14 cellular contexts compared by ENCODE assay signal in the genomic region with DNA sequence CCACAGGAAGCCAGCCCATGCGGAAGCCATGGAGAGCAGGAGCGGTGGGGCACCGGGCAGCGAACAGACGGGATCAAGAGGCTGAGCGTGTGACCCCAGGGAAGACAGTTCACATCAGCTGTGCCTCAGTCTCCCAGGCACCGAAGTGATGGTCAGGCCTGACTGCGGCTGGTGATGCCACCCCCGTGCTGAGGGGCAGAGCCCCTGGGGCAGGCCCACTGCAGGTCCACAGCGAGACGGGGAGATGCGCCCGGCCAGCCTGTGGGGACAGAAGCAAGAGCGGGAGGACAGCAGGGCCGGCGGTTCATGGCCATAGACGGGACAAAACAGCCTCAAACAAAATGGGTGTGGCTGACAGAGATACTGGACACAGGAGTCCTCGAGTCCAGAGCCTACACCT.
DNase-seq lines count a peak whose midpoint lies in the region; ATAC-seq and TF ChIP-seq lines count a peak whose summit lies in the region.
"Had no signal": no experiment of that assay in that cellular context is flagged by ENCODE, and none has a peak within 500 bp of the region (broad histone marks: within the 10 kb centered on the region; RNA-seq: fewer than 3 reads in every experiment).

No MANE protein-coding gene starts in this region.

- H2BK5ac ChIP-seq in mesenchymal stem cell (ENCODE audit: low read depth, low read length, poor library complexity, severe bottlenecking): no peak overlapping the region

- H3K4me3 ChIP-seq in GM23338: no peak overlapping the region
- no peak overlapping the region for H3K4me3 ChIP-seq in Panc1 (ENCODE audit: low read depth in 2 of 2, low read length in 2 of 2)
- no peak overlapping the region for H3K4me3 ChIP-seq in mesenchymal stem cell (ENCODE audit: insufficient read depth in 1 of 2, low read depth in 1 of 2, low read length in 2 of 2)
- H3K4me3 ChIP-seq: BLaER1 had no signal

- no peak overlapping the region for H2BK15ac ChIP-seq in mesenchymal stem cell (ENCODE audit: low read depth, poor library complexity, severe bottlenecking)

- CTCF ChIA-PET in Panc1 (lab: Charles Lee): no interaction called here

- H3K4me1 Mint-ChIP-seq in GM23338: peaks cover 13% of the 10 kb centered on the region; the same call in 2 of the 3 replicates
- H3K4me1 Mint-ChIP-seq in activated T-cell treated with anti-CD3 and anti-CD28 coated beads, Interleukin-2, amount 50 U/mL, for 24 hours (ENCODE audit: low read depth): peaks cover 8% of the 10 kb centered on the region

- peak overlapping the region; percentile 4 for H4K91ac ChIP-seq in mesenchymal stem cell (ENCODE audit: low read length)

- no peak overlapping the region for H3K18ac ChIP-seq in mesenchymal stem cell (ENCODE audit: low read depth in 1 of 2, low read length in 2 of 2)

- no peaks in the 10 kb centered on the region for H3K79me1 ChIP-seq in mesenchymal stem cell (replicated peaks; ENCODE audit: low read length, poor library complexity, severe bottlenecking)

- in situ Hi-C loops in Panc1 (cut with HindIII; ENCODE audit: low pct_unique_long_range_greater_than_20kb, low sequenced_read_pairs): no loop called here

- H3K23ac ChIP-seq in mesenchymal stem cell (ENCODE audit: low read length in 2 of 2): no peak overlapping the region

- H3K9me3 Mint-ChIP-seq in GM23338: no peaks in the 10 kb centered on the region; the same call in 2 of the 3 replicates
- no peaks in the 10 kb centered on the region for H3K9me3 Mint-ChIP-seq in activated T-cell treated with anti-CD3 and anti-CD28 coated beads, Interleukin-2, amount 50 U/mL, for 24 hours
- H3K9me3 Mint-ChIP-seq: CD4-positive, CD25-positive, alpha-beta regulatory T cell had no signal

- no peaks in the 10 kb centered on the region for H3K79me2 ChIP-seq in GM23338 (replicated peaks; ENCODE audit: insufficient read depth)

- no peak overlapping the region for H3K4me3 Mint-ChIP-seq in GM23338
- H3K4me3 Mint-ChIP-seq in activated T-cell treated with anti-CD3 and anti-CD28 coated beads, Interleukin-2, amount 50 U/mL, for 24 hours: no peak overlapping the region
- H3K4me3 Mint-ChIP-seq: CD4-positive, CD25-positive, alpha-beta regulatory T cell had no signal

- no peak for TF ChIP-seq CTCF in GM23338 (conservative IDR thresholded peaks at IDR 0.05; ENCODE audit: low read depth in 2 of 2)
- TF ChIP-seq CTCF in Panc1 (IDR thresholded peaks at IDR 0.05): no peak

- H3K9me3 ChIP-seq in Panc1 (ENCODE audit: control insufficient read depth, insufficient read depth, low read depth, low read length) (no peaks in the 10 kb centered on the region), mesenchymal stem cell (ENCODE audit: control insufficient read depth, low read length) (no peaks in the 10 kb centered on the region)
- H3K9me3 ChIP-seq: BLaER1 had no signal

- no peak overlapping the region for H2AFZ ChIP-seq in GM23338
- no peak overlapping the region for H2AFZ ChIP-seq in mesenchymal stem cell (ENCODE audit: low read depth, low read length)

- intact Hi-C loops in Panc1 (cut with micrococcal nuclease; ENCODE audit: unreplicated experiment) (no loop called here), sciatic nerve (cut with DNase I) (no loop called here)

- BruUV-seq in Panc1 (replicated peaks; lab: Mats Ljungman, UMichigan): no TSS peak

- no peak overlapping the region for H3K27ac ChIP-seq in GM23338 (ENCODE audit: low read depth)
- H3K27ac ChIP-seq in Panc1 (ENCODE audit: low read length): peak overlapping the region; percentile 91
- H3K27ac ChIP-seq in mesenchymal stem cell (ENCODE audit: low read length, poor library complexity, severe bottlenecking): no peak overlapping the region
- H3K27ac ChIP-seq: BLaER1 had no signal

- H3K27me3 Mint-ChIP-seq in GM23338 (ENCODE audit: insufficient read depth, low read depth, poor library complexity): peaks cover 12% of the 10 kb centered on the region
- H3K27me3 Mint-ChIP-seq in activated T-cell treated with anti-CD3 and anti-CD28 coated beads, Interleukin-2, amount 50 U/mL, for 24 hours: peaks cover 12% of the 10 kb centered on the region

- H3K4ac ChIP-seq in mesenchymal stem cell (ENCODE audit: low read depth in 1 of 2, low read length in 2 of 2): no peak overlapping the region

- H3K27me3 ChIP-seq in GM23338 (ENCODE audit: insufficient read depth) (no peaks in the 10 kb centered on the region), Panc1 (ENCODE audit: control insufficient read depth, insufficient read depth, low read length) (no peaks in the 10 kb centered on the region), mesenchymal stem cell (ENCODE audit: control insufficient read depth in 1 of 2, insufficient read depth in 1 of 2, low read length in 2 of 2) (peaks cover 4 to 9% of the 10 kb centered on the region in 2 experiments)
- H3K27me3 ChIP-seq: BLaER1 had no signal

- H3K9me2 ChIP-seq in GM23338 (ENCODE audit: insufficient read depth): no peaks in the 10 kb centered on the region

- H2BK120ac ChIP-seq in mesenchymal stem cell (ENCODE audit: low read depth, low read length): no peak overlapping the region

- POLR2A ChIA-PET in Panc1 (lab: Charles Lee): no interaction called here

- H3K36me3 Mint-ChIP-seq in GM23338 (ENCODE audit: low read depth): no peaks in the 10 kb centered on the region
- no peaks in the 10 kb centered on the region for H3K36me3 Mint-ChIP-seq in activated T-cell treated with anti-CD3 and anti-CD28 coated beads, Interleukin-2, amount 50 U/mL, for 24 hours (ENCODE audit: low read depth)
- H3K36me3 Mint-ChIP-seq: CD4-positive, CD25-positive, alpha-beta regulatory T cell had no signal

- no peaks in the 10 kb centered on the region for H4K20me1 ChIP-seq in GM23338 (replicated peaks; ENCODE audit: insufficient read depth)
- H4K20me1 ChIP-seq: BLaER1 had no signal

- no peak overlapping the region for H2AK5ac ChIP-seq in mesenchymal stem cell (ENCODE audit: low read length, severe bottlenecking)

- no peak overlapping the region for H3K14ac ChIP-seq in mesenchymal stem cell (ENCODE audit: low read length in 2 of 2)

- 86% methylated on average over 18 of the region's 18 CpGs for WGBS in mesenchymal stem cell

- H3K36me3 ChIP-seq in GM23338 (ENCODE audit: insufficient read depth): no peaks in the 10 kb centered on the region
- no peaks in the 10 kb centered on the region for H3K36me3 ChIP-seq in Panc1 (ENCODE audit: control insufficient read depth, insufficient read depth, low read length)
- H3K36me3 ChIP-seq in mesenchymal stem cell (ENCODE audit: control insufficient read depth in 1 of 2, insufficient read depth in 2 of 2, low read depth in 1 of 2, low read length in 2 of 2): no peaks in the 10 kb centered on the region
- H3K36me3 ChIP-seq: BLaER1 had no signal

- no peak overlapping the region for H4K8ac ChIP-seq in mesenchymal stem cell (ENCODE audit: low read length)

- H3K4me1 ChIP-seq in GM23338 (ENCODE audit: insufficient read depth) (peaks cover 8% of the 10 kb centered on the region), Panc1 (ENCODE audit: control insufficient read depth, insufficient read depth, low read length) (peaks cover 58% of the 10 kb centered on the region), mesenchymal stem cell (ENCODE audit: control insufficient read depth, insufficient read depth, low read depth, low read length) (peaks cover 11% of the 10 kb centered on the region)

- peak overlapping the region; percentile 38; the same call in 1 of the 2 replicates for H3K4me2 ChIP-seq in GM23338
- no peak overlapping the region for H3K4me2 ChIP-seq in mesenchymal stem cell (ENCODE audit: low read length, poor library complexity, severe bottlenecking)

- H3F3A ChIP-seq in GM23338 (replicated peaks; ENCODE audit: low read depth): no peaks in the 10 kb centered on the region

- no peak overlapping the region for H3K27ac Mint-ChIP-seq in GM23338
- H3K27ac Mint-ChIP-seq in activated T-cell treated with anti-CD3 and anti-CD28 coated beads, Interleukin-2, amount 50 U/mL, for 24 hours: no peak overlapping the region
- H3K27ac Mint-ChIP-seq: CD4-positive, CD25-positive, alpha-beta regulatory T cell had no signal

- no peak overlapping the region for H2BK12ac ChIP-seq in mesenchymal stem cell (ENCODE audit: low read length in 2 of 2)

- DNase-seq in GM23338 (ENCODE audit: low spot score) (no peak), Panc1 (ENCODE audit: low read depth, low spot score) (no peak), mesenchymal stem cell (no peak), sciatic nerve (ENCODE audit: low spot score) (peak; percentile 44), NCI-H1694 treated with DMSO at 0.1 percent for 48 hours (lab: John Stamatoyannopoulos, UW) (no peak)
- no peak for DNase-seq in activated T-cell treated with anti-CD3 and anti-CD28 coated beads, Interleukin-2, amount 50 U/mL, for 24 hours
- no peak for DNase-seq in stimulated activated CD4-positive, alpha-beta T cell treated with anti-CD3 and anti-CD28 coated beads, Interleukin-2, amount 100 ng/mL, for 24 hours
- DNase-seq: 8988T; AML-193; CD4-positive, CD25-positive, alpha-beta regulatory T cell; GF-D8; GOT3 had no signal

- ATAC-seq in GM23338 (no peak), Panc1 (no peak), sciatic nerve (no peak)
- ATAC-seq: HCT116 had no signal

- H3K9ac ChIP-seq in mesenchymal stem cell (ENCODE audit: low read length): no peak overlapping the region
- H3K9ac ChIP-seq: BLaER1 had no signal

TF ChIP-seq in GM23338, 12 proteins besides CTCF, POLR2A, EP300 and RAD21 (continues in another document):
- TF ChIP-seq POLR2AphosphoS5 (IDR thresholded peaks at IDR 0.05; ENCODE audit: low read depth): no peak
